In the genomic region with DNA sequence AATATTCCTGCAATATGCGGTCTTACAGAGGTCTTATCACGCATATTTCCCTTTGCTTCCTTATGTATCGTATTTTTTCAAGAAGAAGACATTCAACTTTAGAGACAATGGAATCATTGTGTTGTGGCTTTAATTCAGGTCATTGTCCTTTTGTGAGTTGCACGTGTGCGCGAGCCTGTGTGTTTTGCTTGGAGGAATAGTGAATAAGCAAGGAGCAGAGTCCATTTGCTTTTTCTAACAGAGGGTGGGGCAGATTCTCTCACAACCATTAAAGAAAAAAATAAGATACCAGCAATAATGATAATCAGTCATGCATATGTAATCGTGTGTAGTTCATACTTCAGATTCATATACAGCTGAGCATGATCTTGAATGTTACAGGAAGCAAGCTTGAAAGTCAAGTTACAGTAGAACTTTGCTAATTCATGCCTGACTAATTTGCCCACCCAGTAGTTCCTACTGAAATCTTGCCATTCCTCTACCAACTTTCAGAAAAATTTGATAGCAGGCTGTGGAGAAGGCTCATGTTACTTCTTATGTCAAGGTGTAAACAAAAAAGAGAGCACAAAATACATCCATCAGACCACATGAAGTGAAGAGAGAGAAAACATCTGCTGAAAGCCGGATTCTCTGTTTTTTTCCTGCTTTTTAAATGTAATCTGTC, we compare ENCODE assay signal across 1 cellular context.
TF ChIP-seq lines count a peak whose summit lies in the region.

No MANE protein-coding gene starts in this region.

TF ChIP-seq in HepG2, 621 proteins besides CTCF, POLR2A, EP300 and RAD21 (continued from another document and continues in another):
- TF ChIP-seq, protein P1, sequence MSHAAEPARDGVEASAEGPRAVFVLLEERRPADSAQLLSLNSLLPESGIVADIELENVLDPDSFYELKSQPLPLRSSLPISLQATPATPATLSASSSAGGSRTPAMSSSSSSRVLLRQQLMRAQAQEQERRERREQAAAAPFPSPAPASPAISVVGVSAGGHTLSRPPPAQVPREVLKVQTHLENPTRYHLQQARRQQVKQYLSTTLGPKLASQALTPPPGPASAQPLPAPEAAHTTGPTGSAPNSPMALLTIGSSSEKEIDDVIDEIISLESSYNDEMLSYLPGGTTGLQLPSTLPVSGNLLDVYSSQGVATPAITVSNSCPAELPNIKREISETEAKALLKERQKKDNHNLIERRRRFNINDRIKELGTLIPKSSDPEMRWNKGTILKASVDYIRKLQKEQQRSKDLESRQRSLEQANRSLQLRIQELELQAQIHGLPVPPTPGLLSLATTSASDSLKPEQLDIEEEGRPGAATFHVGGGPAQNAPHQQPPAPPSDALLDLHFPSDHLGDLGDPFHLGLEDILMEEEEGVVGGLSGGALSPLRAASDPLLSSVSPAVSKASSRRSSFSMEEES (CRISPR knock-in tag; IDR thresholded peaks at IDR 0.05) = 0 out of 2 replicates have a peak, but pooled peaks have one; percentile 11
- TF ChIP-seq ZNF432 (CRISPR knock-in tag; IDR thresholded peaks at IDR 0.05; ENCODE audit: borderline replicate concordance) (no peak), ZNF678 (CRISPR knock-in tag; IDR thresholded peaks at IDR 0.05) (no peak), PPARG (CRISPR knock-in tag; conservative IDR thresholded peaks at IDR 0.05) (0 out of 2 replicates have a peak, but pooled peaks have one; percentile 13), ZKSCAN1 (IDR thresholded peaks at IDR 0.05; ENCODE audit: low read length) (no peak), CENPX (CRISPR knock-in tag; IDR thresholded peaks at IDR 0.05) (no peak), SMAD3 (CRISPR knock-in tag; IDR thresholded peaks at IDR 0.05) (no peak), MEIS1 (CRISPR knock-in tag; IDR thresholded peaks at IDR 0.05; ENCODE audit: borderline replicate concordance) (no peak), SNAPC2 (CRISPR knock-in tag; IDR thresholded peaks at IDR 0.05) (no peak), ZNF205 (CRISPR knock-in tag; IDR thresholded peaks at IDR 0.05) (no peak), ZNF564 (CRISPR knock-in tag; IDR thresholded peaks at IDR 0.05) (no peak), ZNF773 (CRISPR knock-in tag; IDR thresholded peaks at IDR 0.05; ENCODE audit: borderline replicate concordance) (no peak), FOXO1 (CRISPR knock-in tag; IDR thresholded peaks at IDR 0.05) (peak; percentile 32; the same call in 1 of the 2 replicates), EZH2 (conservative IDR thresholded peaks at IDR 0.05; ENCODE audit: low read depth, low read length) (no peak), NFE2L2 (IDR thresholded peaks at IDR 0.05; ENCODE audit: low read length) (no peak), CEBPG (CRISPR knock-in tag; IDR thresholded peaks at IDR 0.05) (no peak), TCF7 (IDR thresholded peaks at IDR 0.05; ENCODE audit: low read depth) (peak; percentile 14; the same call in 1 of the 2 replicates), ETV6 (CRISPR knock-in tag; conservative IDR thresholded peaks at IDR 0.05) (no peak), SMYD3 (CRISPR knock-in tag; IDR thresholded peaks at IDR 0.05) (no peak), BHLHE40 (IDR thresholded peaks at IDR 0.05; ENCODE audit: low read length) (peak; percentile 88), ZNF468 (CRISPR knock-in tag; IDR thresholded peaks at IDR 0.05) (no peak), PLRG1 (conservative IDR thresholded peaks at IDR 0.05) (no peak), HNF4A (CRISPR knock-in tag; IDR thresholded peaks at IDR 0.05) (peak; percentile 78), ZNF543 (CRISPR knock-in tag; IDR thresholded peaks at IDR 0.05) (no peak), SAP130 (CRISPR knock-in tag; IDR thresholded peaks at IDR 0.05; ENCODE audit: low read depth) (peak; percentile 44; the same call in 1 of the 2 replicates), CREM (IDR thresholded peaks at IDR 0.05) (peak; percentile 30; the same call in 1 of the 2 replicates), CREM (CRISPR knock-in tag; IDR thresholded peaks at IDR 0.05) (no peak), NFKBIZ (CRISPR knock-in tag; IDR thresholded peaks at IDR 0.05) (no peak)
- TF ChIP-seq, protein P2, sequence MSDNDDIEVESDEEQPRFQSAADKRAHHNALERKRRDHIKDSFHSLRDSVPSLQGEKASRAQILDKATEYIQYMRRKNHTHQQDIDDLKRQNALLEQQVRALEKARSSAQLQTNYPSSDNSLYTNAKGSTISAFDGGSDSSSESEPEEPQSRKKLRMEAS (IDR thresholded peaks at IDR 0.05) = peak; percentile 46; the same call in 1 of the 2 replicates
- TF ChIP-seq, protein P3, sequence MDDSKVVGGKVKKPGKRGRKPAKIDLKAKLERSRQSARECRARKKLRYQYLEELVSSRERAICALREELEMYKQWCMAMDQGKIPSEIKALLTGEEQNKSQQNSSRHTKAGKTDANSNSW (CRISPR knock-in tag; IDR thresholded peaks at IDR 0.05; ENCODE audit: borderline replicate concordance) = no peak
- TF ChIP-seq, protein P4, sequence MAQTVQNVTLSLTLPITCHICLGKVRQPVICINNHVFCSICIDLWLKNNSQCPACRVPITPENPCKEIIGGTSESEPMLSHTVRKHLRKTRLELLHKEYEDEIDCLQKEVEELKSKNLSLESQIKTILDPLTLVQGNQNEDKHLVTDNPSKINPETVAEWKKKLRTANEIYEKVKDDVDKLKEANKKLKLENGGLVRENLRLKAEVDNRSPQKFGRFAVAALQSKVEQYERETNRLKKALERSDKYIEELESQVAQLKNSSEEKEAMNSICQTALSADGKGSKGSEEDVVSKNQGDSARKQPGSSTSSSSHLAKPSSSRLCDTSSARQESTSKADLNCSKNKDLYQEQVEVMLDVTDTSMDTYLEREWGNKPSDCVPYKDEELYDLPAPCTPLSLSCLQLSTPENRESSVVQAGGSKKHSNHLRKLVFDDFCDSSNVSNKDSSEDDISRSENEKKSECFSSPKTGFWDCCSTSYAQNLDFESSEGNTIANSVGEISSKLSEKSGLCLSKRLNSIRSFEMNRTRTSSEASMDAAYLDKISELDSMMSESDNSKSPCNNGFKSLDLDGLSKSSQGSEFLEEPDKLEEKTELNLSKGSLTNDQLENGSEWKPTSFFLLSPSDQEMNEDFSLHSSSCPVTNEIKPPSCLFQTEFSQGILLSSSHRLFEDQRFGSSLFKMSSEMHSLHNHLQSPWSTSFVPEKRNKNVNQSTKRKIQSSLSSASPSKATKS (CRISPR knock-in tag; IDR thresholded peaks at IDR 0.05) = no peak
- TF ChIP-seq, protein P5, sequence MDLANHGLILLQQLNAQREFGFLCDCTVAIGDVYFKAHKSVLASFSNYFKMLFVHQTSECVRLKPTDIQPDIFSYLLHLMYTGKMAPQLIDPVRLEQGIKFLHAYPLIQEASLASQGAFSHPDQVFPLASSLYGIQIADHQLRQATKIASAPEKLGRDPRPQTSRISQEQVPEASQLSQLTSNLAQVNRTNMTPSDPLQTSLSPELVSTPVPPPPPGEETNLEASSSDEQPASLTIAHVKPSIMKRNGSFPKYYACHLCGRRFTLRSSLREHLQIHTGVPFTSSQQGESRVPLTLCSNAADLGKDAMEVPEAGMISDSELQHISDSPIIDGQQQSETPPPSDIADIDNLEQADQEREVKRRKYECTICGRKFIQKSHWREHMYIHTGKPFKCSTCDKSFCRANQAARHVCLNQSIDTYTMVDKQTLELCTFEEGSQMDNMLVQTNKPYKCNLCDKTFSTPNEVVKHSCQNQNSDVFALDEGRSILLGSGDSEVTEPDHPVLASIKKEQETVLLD (CRISPR knock-in tag; IDR thresholded peaks at IDR 0.05; ENCODE audit: low read depth) = no peak
- TF ChIP-seq, protein P6, sequence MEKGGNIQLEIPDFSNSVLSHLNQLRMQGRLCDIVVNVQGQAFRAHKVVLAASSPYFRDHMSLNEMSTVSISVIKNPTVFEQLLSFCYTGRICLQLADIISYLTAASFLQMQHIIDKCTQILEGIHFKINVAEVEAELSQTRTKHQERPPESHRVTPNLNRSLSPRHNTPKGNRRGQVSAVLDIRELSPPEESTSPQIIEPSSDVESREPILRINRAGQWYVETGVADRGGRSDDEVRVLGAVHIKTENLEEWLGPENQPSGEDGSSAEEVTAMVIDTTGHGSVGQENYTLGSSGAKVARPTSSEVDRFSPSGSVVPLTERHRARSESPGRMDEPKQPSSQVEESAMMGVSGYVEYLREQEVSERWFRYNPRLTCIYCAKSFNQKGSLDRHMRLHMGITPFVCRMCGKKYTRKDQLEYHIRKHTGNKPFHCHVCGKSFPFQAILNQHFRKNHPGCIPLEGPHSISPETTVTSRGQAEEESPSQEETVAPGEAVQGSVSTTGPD (CRISPR knock-in tag; IDR thresholded peaks at IDR 0.05) = no peak
- TF ChIP-seq, protein P7, sequence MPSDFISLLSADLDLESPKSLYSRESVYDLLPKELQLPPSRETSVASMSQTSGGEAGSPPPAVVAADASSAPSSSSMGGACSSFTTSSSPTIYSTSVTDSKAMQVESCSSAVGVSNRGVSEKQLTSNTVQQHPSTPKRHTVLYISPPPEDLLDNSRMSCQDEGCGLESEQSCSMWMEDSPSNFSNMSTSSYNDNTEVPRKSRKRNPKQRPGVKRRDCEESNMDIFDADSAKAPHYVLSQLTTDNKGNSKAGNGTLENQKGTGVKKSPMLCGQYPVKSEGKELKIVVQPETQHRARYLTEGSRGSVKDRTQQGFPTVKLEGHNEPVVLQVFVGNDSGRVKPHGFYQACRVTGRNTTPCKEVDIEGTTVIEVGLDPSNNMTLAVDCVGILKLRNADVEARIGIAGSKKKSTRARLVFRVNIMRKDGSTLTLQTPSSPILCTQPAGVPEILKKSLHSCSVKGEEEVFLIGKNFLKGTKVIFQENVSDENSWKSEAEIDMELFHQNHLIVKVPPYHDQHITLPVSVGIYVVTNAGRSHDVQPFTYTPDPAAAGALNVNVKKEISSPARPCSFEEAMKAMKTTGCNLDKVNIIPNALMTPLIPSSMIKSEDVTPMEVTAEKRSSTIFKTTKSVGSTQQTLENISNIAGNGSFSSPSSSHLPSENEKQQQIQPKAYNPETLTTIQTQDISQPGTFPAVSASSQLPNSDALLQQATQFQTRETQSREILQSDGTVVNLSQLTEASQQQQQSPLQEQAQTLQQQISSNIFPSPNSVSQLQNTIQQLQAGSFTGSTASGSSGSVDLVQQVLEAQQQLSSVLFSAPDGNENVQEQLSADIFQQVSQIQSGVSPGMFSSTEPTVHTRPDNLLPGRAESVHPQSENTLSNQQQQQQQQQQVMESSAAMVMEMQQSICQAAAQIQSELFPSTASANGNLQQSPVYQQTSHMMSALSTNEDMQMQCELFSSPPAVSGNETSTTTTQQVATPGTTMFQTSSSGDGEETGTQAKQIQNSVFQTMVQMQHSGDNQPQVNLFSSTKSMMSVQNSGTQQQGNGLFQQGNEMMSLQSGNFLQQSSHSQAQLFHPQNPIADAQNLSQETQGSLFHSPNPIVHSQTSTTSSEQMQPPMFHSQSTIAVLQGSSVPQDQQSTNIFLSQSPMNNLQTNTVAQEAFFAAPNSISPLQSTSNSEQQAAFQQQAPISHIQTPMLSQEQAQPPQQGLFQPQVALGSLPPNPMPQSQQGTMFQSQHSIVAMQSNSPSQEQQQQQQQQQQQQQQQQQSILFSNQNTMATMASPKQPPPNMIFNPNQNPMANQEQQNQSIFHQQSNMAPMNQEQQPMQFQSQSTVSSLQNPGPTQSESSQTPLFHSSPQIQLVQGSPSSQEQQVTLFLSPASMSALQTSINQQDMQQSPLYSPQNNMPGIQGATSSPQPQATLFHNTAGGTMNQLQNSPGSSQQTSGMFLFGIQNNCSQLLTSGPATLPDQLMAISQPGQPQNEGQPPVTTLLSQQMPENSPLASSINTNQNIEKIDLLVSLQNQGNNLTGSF (CRISPR knock-in tag; IDR thresholded peaks at IDR 0.05) = no peak
- TF ChIP-seq, protein P8, sequence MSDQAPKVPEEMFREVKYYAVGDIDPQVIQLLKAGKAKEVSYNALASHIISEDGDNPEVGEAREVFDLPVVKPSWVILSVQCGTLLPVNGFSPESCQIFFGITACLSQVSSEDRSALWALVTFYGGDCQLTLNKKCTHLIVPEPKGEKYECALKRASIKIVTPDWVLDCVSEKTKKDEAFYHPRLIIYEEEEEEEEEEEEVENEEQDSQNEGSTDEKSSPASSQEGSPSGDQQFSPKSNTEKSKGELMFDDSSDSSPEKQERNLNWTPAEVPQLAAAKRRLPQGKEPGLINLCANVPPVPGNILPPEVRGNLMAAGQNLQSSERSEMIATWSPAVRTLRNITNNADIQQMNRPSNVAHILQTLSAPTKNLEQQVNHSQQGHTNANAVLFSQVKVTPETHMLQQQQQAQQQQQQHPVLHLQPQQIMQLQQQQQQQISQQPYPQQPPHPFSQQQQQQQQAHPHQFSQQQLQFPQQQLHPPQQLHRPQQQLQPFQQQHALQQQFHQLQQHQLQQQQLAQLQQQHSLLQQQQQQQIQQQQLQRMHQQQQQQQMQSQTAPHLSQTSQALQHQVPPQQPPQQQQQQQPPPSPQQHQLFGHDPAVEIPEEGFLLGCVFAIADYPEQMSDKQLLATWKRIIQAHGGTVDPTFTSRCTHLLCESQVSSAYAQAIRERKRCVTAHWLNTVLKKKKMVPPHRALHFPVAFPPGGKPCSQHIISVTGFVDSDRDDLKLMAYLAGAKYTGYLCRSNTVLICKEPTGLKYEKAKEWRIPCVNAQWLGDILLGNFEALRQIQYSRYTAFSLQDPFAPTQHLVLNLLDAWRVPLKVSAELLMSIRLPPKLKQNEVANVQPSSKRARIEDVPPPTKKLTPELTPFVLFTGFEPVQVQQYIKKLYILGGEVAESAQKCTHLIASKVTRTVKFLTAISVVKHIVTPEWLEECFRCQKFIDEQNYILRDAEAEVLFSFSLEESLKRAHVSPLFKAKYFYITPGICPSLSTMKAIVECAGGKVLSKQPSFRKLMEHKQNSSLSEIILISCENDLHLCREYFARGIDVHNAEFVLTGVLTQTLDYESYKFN (CRISPR knock-in tag; conservative IDR thresholded peaks at IDR 0.05) = peak; percentile 12; the same call in 1 of the 2 replicates
- TF ChIP-seq, protein P9, sequence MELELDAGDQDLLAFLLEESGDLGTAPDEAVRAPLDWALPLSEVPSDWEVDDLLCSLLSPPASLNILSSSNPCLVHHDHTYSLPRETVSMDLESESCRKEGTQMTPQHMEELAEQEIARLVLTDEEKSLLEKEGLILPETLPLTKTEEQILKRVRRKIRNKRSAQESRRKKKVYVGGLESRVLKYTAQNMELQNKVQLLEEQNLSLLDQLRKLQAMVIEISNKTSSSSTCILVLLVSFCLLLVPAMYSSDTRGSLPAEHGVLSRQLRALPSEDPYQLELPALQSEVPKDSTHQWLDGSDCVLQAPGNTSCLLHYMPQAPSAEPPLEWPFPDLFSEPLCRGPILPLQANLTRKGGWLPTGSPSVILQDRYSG (CRISPR knock-in tag; IDR thresholded peaks at IDR 0.05) = no peak
